33 cellular contexts compared by ENCODE assay signal in genomic region chr16:61596648-61597047, GRCh38.
"Had no signal": no experiment of that assay in that cellular context is flagged by ENCODE, and none has a peak within 500 bp of the region (broad histone marks: within the 10 kb centered on the region; RNA-seq: fewer than 3 reads in every experiment).

No MANE protein-coding gene starts in this region.

- H3K4me3 ChIP-seq: MG63 had no signal

- H3K36me3 ChIP-seq: MG63 had no signal

- DNase-seq: Karpas-422, Kasumi-1, MG63, MM.1S, NCI-H1048, NCI-H1092, NCI-H1092 treated with DMSO at 0.1 percent for 48 hours, NCI-H1105, NCI-H1105 treated with DMSO at 0.1 percent for 48 hours, NCI-H1417, NCI-H1417 treated with DMSO at 0.1 percent for 48 hours, NCI-H1436, NCI-H1436 treated with DMSO at 0.1 percent for 48 hours, NCI-H146, NCI-H1694, NCI-H1694 treated with DMSO at 0.1 percent for 48 hours, NCI-H187, NCI-H187 treated with DMSO at 0.1 percent for 48 hours, NCI-H1930, NCI-H2029, NCI-H2029 treated with DMSO at 0.1 percent for 48 hours, NCI-H2081, NCI-H2081 treated with DMSO at 0.1 percent for 48 hours, NCI-H2107, NCI-H2171, NCI-H2171 treated with DMSO at 0.1 percent for 48 hours, NCI-H226, NCI-H345, NCI-H446, NCI-H446 treated with DMSO at 0.1 percent for 48 hours, NCI-H510A, NCI-H510A treated with DMSO at 0.1 percent for 48 hours, NCI-H524 had no signal

- H3K27me3 ChIP-seq: MG63 had no signal

- H3K9me3 ChIP-seq: MG63 had no signal
